In genomic region chr11:33375688-33376311, GRCh38 we compare ENCODE assay signal across 9 cellular contexts. TPM values are rescaled to one million over a fixed set of nuclear protein-coding genes. Genes with fewer than 3 reads are reported as not detected.
DNase-seq lines count a peak whose midpoint lies in the region; ATAC-seq lines count a peak whose summit lies in the region.
"Had no signal": no experiment of that assay in that cellular context is flagged by ENCODE, and none has a peak within 500 bp of the region (broad histone marks: within the 10 kb centered on the region; RNA-seq: fewer than 3 reads in every experiment).

TSS of gene KIAA1549L (plus strand) at chr11:33376108.

- H3K9me3 Mint-ChIP-seq in activated CD4-positive, alpha-beta memory T cell treated with anti-CD3 and anti-CD28 coated beads for 36 hours, result no peaks in the 10 kb centered on the region
- no peaks in the 10 kb centered on the region for H3K9me3 Mint-ChIP-seq in activated CD4-positive, alpha-beta memory T cell treated with anti-CD3 and anti-CD28 coated beads, Interleukin-2, amount 10 ng/mL, durations not matched to agents 7 days and 5 days
- H3K9me3 Mint-ChIP-seq in immature natural killer cell, result no peaks in the 10 kb centered on the region
- H3K9me3 Mint-ChIP-seq: activated naive CD4-positive, alpha-beta T cell treated with anti-CD3 and anti-CD28 coated beads, Interleukin-2, amount 50 U/mL, for 24 hours had no signal

- H3K36me3 ChIP-seq in muscle layer of duodenum (ENCODE audit: control insufficient read depth in 1 of 2, insufficient read depth in 2 of 2, low read length in 2 of 2), result no peaks in the 10 kb centered on the region

- no peak for DNase-seq in activated CD4-positive, alpha-beta memory T cell treated with anti-CD3 and anti-CD28 coated beads for 36 hours
- DNase-seq in activated CD4-positive, alpha-beta memory T cell treated with anti-CD3 and anti-CD28 coated beads, Interleukin-2, amount 10 ng/mL, durations not matched to agents 7 days and 5 days, result no peak
- DNase-seq in NCI-H2171 treated with DMSO at 0.1 percent for 48 hours (lab: John Stamatoyannopoulos, UW), result peak; percentile 68
- DNase-seq in left colon, result no peak
- no peak for DNase-seq in immature natural killer cell

- H3K27me3 ChIP-seq in muscle layer of duodenum (ENCODE audit: low read depth, low read length), result peaks cover 11% of the 10 kb centered on the region

- no peak within 1 kb of the TSS for H3K27ac Mint-ChIP-seq in activated CD4-positive, alpha-beta memory T cell treated with anti-CD3 and anti-CD28 coated beads for 36 hours
- no peak within 1 kb of the TSS for H3K27ac Mint-ChIP-seq in activated CD4-positive, alpha-beta memory T cell treated with anti-CD3 and anti-CD28 coated beads, Interleukin-2, amount 10 ng/mL, durations not matched to agents 7 days and 5 days
- H3K27ac Mint-ChIP-seq in immature natural killer cell, result no peak within 1 kb of the TSS
- H3K27ac Mint-ChIP-seq: activated naive CD4-positive, alpha-beta T cell treated with anti-CD3 and anti-CD28 coated beads, Interleukin-2, amount 50 U/mL, for 24 hours had no signal

- no peaks in the 10 kb centered on the region for H3K36me3 Mint-ChIP-seq in activated CD4-positive, alpha-beta memory T cell treated with anti-CD3 and anti-CD28 coated beads for 36 hours
- H3K36me3 Mint-ChIP-seq in activated CD4-positive, alpha-beta memory T cell treated with anti-CD3 and anti-CD28 coated beads, Interleukin-2, amount 10 ng/mL, durations not matched to agents 7 days and 5 days (ENCODE audit: low read depth), result no peaks in the 10 kb centered on the region
- H3K36me3 Mint-ChIP-seq in immature natural killer cell, result no peaks in the 10 kb centered on the region
- H3K36me3 Mint-ChIP-seq: activated naive CD4-positive, alpha-beta T cell treated with anti-CD3 and anti-CD28 coated beads, Interleukin-2, amount 50 U/mL, for 24 hours had no signal

- CTCF ChIA-PET in activated CD4-positive, alpha-beta memory T cell treated with anti-CD3 and anti-CD28 coated beads for 36 hours (lab: Charles Lee), result no interaction called here
- CTCF ChIA-PET in activated CD4-positive, alpha-beta memory T cell treated with anti-CD3 and anti-CD28 coated beads, Interleukin-2, amount 10 ng/mL, durations not matched to agents 7 days and 5 days (lab: Charles Lee), result interaction anchor here (0.7 kb wide), 1 partner anchor 1727 kb away, joined by 3 read pairs; no protein-coding TSS in a partner anchor

- POLR2A ChIA-PET in activated CD4-positive, alpha-beta memory T cell treated with anti-CD3 and anti-CD28 coated beads for 36 hours (lab: Charles Lee), result no interaction called here
- POLR2A ChIA-PET in activated CD4-positive, alpha-beta memory T cell treated with anti-CD3 and anti-CD28 coated beads, Interleukin-2, amount 10 ng/mL, durations not matched to agents 7 days and 5 days (lab: Charles Lee), result no interaction called here

- peak within 1 kb of the TSS; percentile 26 to 56 for H3K4me3 ChIP-seq in muscle layer of duodenum (ENCODE audit: low read depth in 1 of 2, low read length in 2 of 2)

- H3K27ac ChIP-seq in cingulate gyrus (ENCODE audit: low read depth, low read length) (peak within 1 kb of the TSS; percentile 60), muscle layer of duodenum (ENCODE audit: low read length) (no peak within 1 kb of the TSS)

- no peaks in the 10 kb centered on the region for H3K4me1 Mint-ChIP-seq in activated CD4-positive, alpha-beta memory T cell treated with anti-CD3 and anti-CD28 coated beads for 36 hours (ENCODE audit: low read depth)
- peaks cover 5% of the 10 kb centered on the region for H3K4me1 Mint-ChIP-seq in activated CD4-positive, alpha-beta memory T cell treated with anti-CD3 and anti-CD28 coated beads, Interleukin-2, amount 10 ng/mL, durations not matched to agents 7 days and 5 days
- H3K4me1 Mint-ChIP-seq in immature natural killer cell, result peaks cover 0 to 4% of the 10 kb centered on the region in 2 donors

- H3K27me3 Mint-ChIP-seq in activated CD4-positive, alpha-beta memory T cell treated with anti-CD3 and anti-CD28 coated beads for 36 hours, result peaks cover 46% of the 10 kb centered on the region
- H3K27me3 Mint-ChIP-seq in activated CD4-positive, alpha-beta memory T cell treated with anti-CD3 and anti-CD28 coated beads, Interleukin-2, amount 10 ng/mL, durations not matched to agents 7 days and 5 days, result peaks cover 48% of the 10 kb centered on the region
- H3K27me3 Mint-ChIP-seq in immature natural killer cell (ENCODE audit: low read depth in 3 of 3), result peaks cover 18 to 39% (median 20%) of the 10 kb centered on the region in 3 donors

- intact Hi-C loops in activated CD4-positive, alpha-beta memory T cell treated with anti-CD3 and anti-CD28 coated beads for 36 hours (cut with micrococcal nuclease), result no loop called here
- intact Hi-C loops in left colon (cut with DNase I, micrococcal nuclease), result no loop called here

- H3K4me1 ChIP-seq in muscle layer of duodenum (ENCODE audit: control insufficient read depth in 1 of 2, insufficient read depth in 2 of 2, low read length in 2 of 2), result peaks cover 0 to 10% of the 10 kb centered on the region in 2 donors

- H3K9me3 ChIP-seq in muscle layer of duodenum (ENCODE audit: control insufficient read depth in 1 of 2, low read length in 2 of 2), result no peaks in the 10 kb centered on the region

- no peak for ATAC-seq in GM21423 (IDR thresholded peaks at IDR 0.05; ENCODE audit: unreplicated experiment)
- no peak for ATAC-seq in left colon

- H3K4me3 Mint-ChIP-seq in activated CD4-positive, alpha-beta memory T cell treated with anti-CD3 and anti-CD28 coated beads for 36 hours, result peak within 1 kb of the TSS; percentile 25
- H3K4me3 Mint-ChIP-seq in activated CD4-positive, alpha-beta memory T cell treated with anti-CD3 and anti-CD28 coated beads, Interleukin-2, amount 10 ng/mL, durations not matched to agents 7 days and 5 days, result no peak within 1 kb of the TSS
- peak within 1 kb of the TSS in 2 of 5 donors; percentile 33 to 34 for H3K4me3 Mint-ChIP-seq in immature natural killer cell
- H3K4me3 Mint-ChIP-seq: activated naive CD4-positive, alpha-beta T cell treated with anti-CD3 and anti-CD28 coated beads, Interleukin-2, amount 50 U/mL, for 24 hours had no signal

RNA-seq across cellular contexts. Expression of gene KIAA1549L, which starts in this region (rescaled TPM):
- total RNA-seq in activated CD4-positive, alpha-beta memory T cell treated with anti-CD3 and anti-CD28 coated beads for 36 hours, result not detected
- under 1 TPM in 1 of 2 experiments, not detected in 1; 0.03 TPM for total RNA-seq in activated CD4-positive, alpha-beta memory T cell treated with anti-CD3 and anti-CD28 coated beads, Interleukin-2, amount 10 ng/mL, durations not matched to agents 7 days and 5 days
- under 1 TPM in 1 of 2 donors, not detected in 1; 0.39 TPM for total RNA-seq in left colon
- not detected for polyA plus RNA-seq in immature natural killer cell
